Comparison of ENCODE assay signal across 8 cellular contexts in the genomic region with DNA sequence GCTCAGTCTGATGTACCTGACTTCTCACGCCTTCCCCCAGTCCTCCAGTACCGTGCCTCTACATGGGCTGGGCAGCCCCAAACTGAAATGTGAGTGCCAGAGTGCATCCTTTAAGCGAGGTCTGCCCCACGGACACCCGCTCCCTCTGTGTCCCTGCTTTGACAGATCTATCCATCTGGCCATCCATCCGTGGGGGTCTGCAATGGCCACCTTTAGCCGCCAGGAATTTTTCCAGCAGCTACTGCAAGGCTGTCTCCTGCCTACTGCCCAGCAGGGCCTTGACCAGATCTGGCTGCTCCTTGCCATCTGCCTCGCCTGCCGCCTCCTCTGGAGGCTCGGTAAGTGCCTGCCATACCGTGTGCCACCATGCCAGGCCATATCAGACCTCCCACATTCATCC. TPM values are rescaled to one million over a fixed set of nuclear protein-coding genes. Genes with fewer than 3 reads are reported as not detected.
A peak's percentile ranks its signal among the peaks of the same experiment; 100 is the strongest.
DNase-seq lines count a peak whose midpoint lies in the region; ATAC-seq and TF ChIP-seq lines count a peak whose summit lies in the region.

No MANE protein-coding gene starts in this region.

- no peaks in the 10 kb centered on the region for H3K27me3 Mint-ChIP-seq in central memory CD8-positive, alpha-beta T cell

- DNase-seq in right atrium auricular region (ENCODE audit: low spot score) = no peak
- no peak for DNase-seq in Right ventricle myocardium inferior (ENCODE audit: missing footprints)
- no peak for DNase-seq in central memory CD8-positive, alpha-beta T cell (ENCODE audit: low spot score in 2 of 2)
- DNase-seq in NCI-H748 treated with DMSO at 0.1 percent for 48 hours (lab: John Stamatoyannopoulos, UW) = no peak
- DNase-seq in middle frontal gyrus (ENCODE audit: extremely low spot score, low spot score) = no peak
- no peak for DNase-seq in left lobe of liver (ENCODE audit: low spot score)
- DNase-seq in stimulated activated naive CD4-positive, alpha-beta T cell (lab: John Stamatoyannopoulos, UW) = no peak

- H3K4me1 ChIP-seq in right atrium auricular region (peaks cover 0 to 9% of the 10 kb centered on the region in 2 donors), mucosa of stomach (ENCODE audit: control insufficient read depth, insufficient read depth, low read length) (peaks cover 6% of the 10 kb centered on the region)

- ATAC-seq in Right ventricle myocardium inferior (no peak), left lobe of liver (no peak)
- no peak for ATAC-seq in central memory CD8-positive, alpha-beta T cell (replicated peaks; ENCODE audit: extremely low read depth, poor library complexity, severe bottlenecking)

- H3K9me3 ChIP-seq in right atrium auricular region = no peaks in the 10 kb centered on the region
- no peaks in the 10 kb centered on the region for H3K9me3 ChIP-seq in mucosa of stomach (ENCODE audit: control insufficient read depth, low read length)

- H3K9me3 Mint-ChIP-seq in central memory CD8-positive, alpha-beta T cell = no peaks in the 10 kb centered on the region

- no peaks in the 10 kb centered on the region for H3K36me3 ChIP-seq in right atrium auricular region
- no peaks in the 10 kb centered on the region for H3K36me3 ChIP-seq in mucosa of stomach (ENCODE audit: control insufficient read depth, insufficient read depth, low read length)

- peak overlapping the region; percentile 78 for H3K9ac ChIP-seq in mucosa of stomach (ENCODE audit: low read length)

- peaks cover 22% of the 10 kb centered on the region for H3K4me1 Mint-ChIP-seq in central memory CD8-positive, alpha-beta T cell

- H3K27ac Mint-ChIP-seq in central memory CD8-positive, alpha-beta T cell (ENCODE audit: low read depth) = peak overlapping the region; percentile 90

- H3K27ac ChIP-seq in right atrium auricular region = no peak overlapping the region

- H3K4me3 Mint-ChIP-seq in central memory CD8-positive, alpha-beta T cell = peak overlapping the region; percentile 94

- no peak for TF ChIP-seq CTCF in right atrium auricular region (IDR thresholded peaks at IDR 0.05)

- H3K27me3 ChIP-seq in right atrium auricular region (no peaks in the 10 kb centered on the region), mucosa of stomach (ENCODE audit: control insufficient read depth, insufficient read depth, low read length) (no peaks in the 10 kb centered on the region)

- intact Hi-C loops in Right ventricle myocardium inferior (cut with DNase I) = loop anchor here (5.0 kb wide), 1 partner anchor 427 kb away; no protein-coding TSS in a partner anchor

- peaks cover 18% of the 10 kb centered on the region for H3K36me3 Mint-ChIP-seq in central memory CD8-positive, alpha-beta T cell (ENCODE audit: insufficient read depth)

- peak overlapping the region; percentile 60 to 72 for H3K4me3 ChIP-seq in right atrium auricular region
- no peak overlapping the region for H3K4me3 ChIP-seq in mucosa of stomach (ENCODE audit: low read length)

RNA-seq across cellular contexts. Expression of gene PORCN, which starts 0.8 kb away (rescaled TPM):
- 10 to 100 TPM; 23.0 to 43.0 TPM for total RNA-seq in right atrium auricular region
- total RNA-seq in Right ventricle myocardium inferior = 13.5 TPM
- total RNA-seq in left lobe of liver = 1.9 TPM

RNA-seq across cellular contexts. Expression of gene EBP, which starts 12.0 kb away (rescaled TPM):
- total RNA-seq in right atrium auricular region (10 to 100 TPM; 49.3 to 73.7 TPM), Right ventricle myocardium inferior (54.1 TPM), left lobe of liver (267 TPM)

RNA-seq across cellular contexts. Expression of gene TBC1D25, which starts 29.9 kb away (rescaled TPM):
- total RNA-seq in right atrium auricular region (10 to 100 TPM; 11.0 to 17.5 TPM), Right ventricle myocardium inferior (20.5 TPM), left lobe of liver (6.5 TPM)

RNA-seq across cellular contexts. Expression of gene FTSJ1, which starts 33.6 kb away (rescaled TPM):
- total RNA-seq in right atrium auricular region (10 to 100 TPM; 36.6 to 43.3 TPM), Right ventricle myocardium inferior (15.7 TPM), left lobe of liver (15.6 TPM)

RNA-seq across cellular contexts. Expression of gene SLC38A5, which starts 39.6 kb away (rescaled TPM):
- total RNA-seq in right atrium auricular region = 1 to 10 TPM; 2.2 to 4.9 TPM
- 1.2 TPM for total RNA-seq in Right ventricle myocardium inferior
- total RNA-seq in left lobe of liver = 0.30 TPM
